ENCODE assay signal across 36 cellular contexts in the genomic region with DNA sequence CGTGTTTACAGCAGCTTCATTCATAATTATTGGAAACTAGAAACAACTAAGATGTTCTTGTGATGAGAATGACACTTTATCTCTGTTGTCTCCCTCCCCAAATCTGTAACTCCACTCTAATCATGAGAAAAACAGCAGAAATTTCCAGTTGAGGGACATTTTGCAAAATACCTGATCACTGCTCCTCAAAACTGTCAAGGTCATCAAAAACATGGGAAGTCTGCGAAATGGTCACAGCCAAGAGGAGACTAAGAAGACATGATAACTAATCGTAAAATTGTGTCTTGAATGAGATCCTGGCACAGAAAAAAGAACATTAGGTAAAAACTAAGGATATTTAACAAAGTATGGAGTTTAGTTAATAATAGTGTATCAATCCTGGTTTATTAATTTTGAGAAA.
DNase-seq lines count a peak whose midpoint lies in the region; ATAC-seq, FAIRE-seq and TF ChIP-seq lines count a peak whose summit lies in the region.
"Had no signal": no experiment of that assay in that cellular context is flagged by ENCODE, and none has a peak within 500 bp of the region (broad histone marks: within the 10 kb centered on the region; RNA-seq: fewer than 3 reads in every experiment).

No MANE protein-coding gene starts in this region.

- TF ChIP-seq POLR2A in HepG2 (IDR thresholded peaks at IDR 0.05; ENCODE audit: insufficient read depth in 1 of 2, low read depth in 2 of 2, low read length in 2 of 2) = no peak
- no peak for TF ChIP-seq POLR2A in right lobe of liver (IDR thresholded peaks at IDR 0.05)
- no peak for TF ChIP-seq POLR2A in A549 (IDR thresholded peaks at IDR 0.05; ENCODE audit: low read length)
- no peak for TF ChIP-seq POLR2A in IMR-90 (IDR thresholded peaks at IDR 0.05; ENCODE audit: low read depth, low read length)
- no peak for TF ChIP-seq POLR2A in K562 (conservative IDR thresholded peaks at IDR 0.05)

- peaks cover 0 to 12% of the 10 kb centered on the region in 2 experiments; a peak in 2 of 5 replicates for H3K27me3 ChIP-seq in HepG2 (ENCODE audit: control insufficient read depth in 1 of 2, insufficient read depth in 2 of 2, low read length in 2 of 2)
- H3K27me3 ChIP-seq in right lobe of liver = no peaks in the 10 kb centered on the region
- no peaks in the 10 kb centered on the region for H3K27me3 ChIP-seq in IMR-90 (ENCODE audit: control insufficient read depth, insufficient read depth, low read length)
- no peaks in the 10 kb centered on the region; a peak in 1 of 5 replicates for H3K27me3 ChIP-seq in K562 (ENCODE audit: control insufficient read depth in 2 of 2, insufficient read depth in 2 of 2, low read length in 2 of 2)
- H3K27me3 ChIP-seq: BE2C; BLaER1; BLaER1 treated with 17β-estradiol and CSF1 and Interleukin-3, amounts not matched to agents 10 nM and 100 nM had no signal

- no peak for FAIRE-seq in HepG2 (lab: Jason Lieb, UNC)
- FAIRE-seq in A549 (lab: Jason Lieb, UNC) = no peak
- no peak for FAIRE-seq in K562 (lab: Jason Lieb, UNC)
- FAIRE-seq: A204.1, D721Med had no signal

- BruUV-seq in HepG2 (replicated peaks; lab: Mats Ljungman, UMichigan) = no TSS peak
- no TSS peak for BruUV-seq in IMR-90 (replicated peaks; lab: Mats Ljungman, UMichigan)
- no TSS peak for BruUV-seq in K562 (replicated peaks; lab: Mats Ljungman, UMichigan)

- H3K18ac ChIP-seq in IMR-90 (ENCODE audit: low read depth, low read length) = no peak overlapping the region

- H3K9me3 ChIP-seq in HepG2 (ENCODE audit: low read length) (no peaks in the 10 kb centered on the region), right lobe of liver (no peaks in the 10 kb centered on the region), A549 (no peaks in the 10 kb centered on the region), IMR-90 (ENCODE audit: control insufficient read depth, insufficient read depth, low read length) (no peaks in the 10 kb centered on the region), K562 (replicated peaks; ENCODE audit: control insufficient read depth, insufficient read depth, low read depth, low read length) (no peaks in the 10 kb centered on the region)
- H3K9me3 ChIP-seq: BE2C, BLaER1, Caco-2 had no signal

- H3K4me3 ChIP-seq in HepG2 (replicated peaks in 1 of 3; ENCODE audit: insufficient read depth in 1 of 3, low read depth in 2 of 3, low read length in 3 of 3) (no peak overlapping the region), right lobe of liver (no peak overlapping the region), A549 (no peak overlapping the region), IMR-90 (ENCODE audit: insufficient read depth, low read depth, low read length) (no peak overlapping the region), K562 (no peak overlapping the region)
- H3K4me3 ChIP-seq: BLaER1; BLaER1 treated with 17β-estradiol and CSF1 and Interleukin-3, amounts not matched to agents 10 nM and 100 nM had no signal

- no peaks in the 10 kb centered on the region for H3K36me3 ChIP-seq in HepG2 (replicated peaks in 1 of 2; ENCODE audit: control insufficient read depth in 1 of 2, insufficient read depth in 2 of 2, low read length in 2 of 2)
- no peaks in the 10 kb centered on the region for H3K36me3 ChIP-seq in right lobe of liver
- H3K36me3 ChIP-seq in IMR-90 (ENCODE audit: control insufficient read depth, insufficient read depth, low read length) = no peaks in the 10 kb centered on the region
- H3K36me3 ChIP-seq in K562 (ENCODE audit: control insufficient read depth, insufficient read depth, low read length) = no peaks in the 10 kb centered on the region
- H3K36me3 ChIP-seq: BE2C; BLaER1; BLaER1 treated with 17β-estradiol and CSF1 and Interleukin-3, amounts not matched to agents 10 nM and 100 nM had no signal

- no peak overlapping the region for H2AK5ac ChIP-seq in IMR-90 (ENCODE audit: low read depth, low read length)

- H4K20me1 ChIP-seq in HepG2 (ENCODE audit: insufficient read depth, low read length) (no peaks in the 10 kb centered on the region), IMR-90 (ENCODE audit: insufficient read depth, low read length) (no peaks in the 10 kb centered on the region), K562 (replicated peaks; ENCODE audit: control insufficient read depth, insufficient read depth, low read length) (0 out of 2 replicates have a peak, but pooled peaks cover 5% of the 10 kb centered on the region)
- H4K20me1 ChIP-seq: BLaER1; BLaER1 treated with 17β-estradiol and CSF1 and Interleukin-3, amounts not matched to agents 10 nM and 100 nM had no signal

- TF ChIP-seq RAD21 in HepG2 (CRISPR knock-in tag; IDR thresholded peaks at IDR 0.05) (no peak), A549 (conservative IDR thresholded peaks at IDR 0.05 in 1 of 2, IDR thresholded peaks at IDR 0.05 in 1 of 2) (no peak), IMR-90 (IDR thresholded peaks at IDR 0.05; ENCODE audit: low read length) (no peak), K562 (CRISPR knock-in tag; conservative IDR thresholded peaks at IDR 0.05 in 1 of 2, IDR thresholded peaks at IDR 0.05 in 1 of 2) (no peak)

- H3K27me3 Mint-ChIP-seq in activated CD4-positive, alpha-beta memory T cell treated with anti-CD3 and anti-CD28 coated beads, Interleukin-2, amount 10 ng/mL, durations not matched to agents 7 days and 5 days = no peaks in the 10 kb centered on the region
- H3K27me3 Mint-ChIP-seq: B cell; CD4-positive, alpha-beta T cell had no signal

- H2BK5ac ChIP-seq in IMR-90 (ENCODE audit: low read depth, low read length, poor library complexity, severe bottlenecking) = no peak overlapping the region

- in situ Hi-C loops in HepG2 (cut with HindIII; ENCODE audit: extremely low pct_ligation_motif_present, low pct_unique_long_range_greater_than_20kb) = no loop called here
- in situ Hi-C loops in IMR-90 (cut with MboI; ENCODE audit: low sequenced_read_pairs) = no loop called here
- in situ Hi-C loops in K562 (cut with MboI) = no loop called here

- H3K23ac ChIP-seq in IMR-90 (ENCODE audit: low read depth, low read length) = no peak overlapping the region

- H3K9ac ChIP-seq in HepG2 (ENCODE audit: insufficient read depth, low read depth, low read length) (no peak overlapping the region), IMR-90 (ENCODE audit: low read depth, low read length) (no peak overlapping the region), K562 (ENCODE audit: insufficient read depth in 1 of 2, low read depth in 2 of 2, low read length in 2 of 2) (no peak overlapping the region)
- H3K9ac ChIP-seq: BLaER1; BLaER1 treated with 17β-estradiol and CSF1 and Interleukin-3, amounts not matched to agents 10 nM and 100 nM had no signal

- H2AFZ ChIP-seq in HepG2 (ENCODE audit: low read length) (no peak overlapping the region), IMR-90 (replicated peaks; ENCODE audit: low read length, poor library complexity) (no peak overlapping the region), K562 (ENCODE audit: low read depth, low read length) (no peak overlapping the region)

- no peaks in the 10 kb centered on the region for H3K79me1 ChIP-seq in IMR-90 (ENCODE audit: low read depth in 1 of 2, low read length in 2 of 2)

- H3K79me2 ChIP-seq in HepG2 (ENCODE audit: insufficient read depth, low read length) = no peaks in the 10 kb centered on the region
- no peaks in the 10 kb centered on the region for H3K79me2 ChIP-seq in K562 (ENCODE audit: control insufficient read depth, insufficient read depth, low read length)

- POLR2A ChIA-PET in HepG2 (lab: Yijun Ruan, JAX) = no interaction called here
- POLR2A ChIA-PET in A549 (lab: Yijun Ruan, JAX) = no interaction called here
- POLR2A ChIA-PET in IMR-90 (lab: Charles Lee; ENCODE audit: unreplicated experiment) = no interaction called here
- POLR2A ChIA-PET in K562 (lab: Yijun Ruan, JAX) = no interaction called here
- POLR2A ChIA-PET in activated CD4-positive, alpha-beta memory T cell treated with anti-CD3 and anti-CD28 coated beads, Interleukin-2, amount 10 ng/mL, durations not matched to agents 7 days and 5 days (lab: Charles Lee) = no interaction called here

- no peak for TF ChIP-seq CTCF in HepG2 (CRISPR knock-in tag; IDR thresholded peaks at IDR 0.05)
- TF ChIP-seq CTCF in right lobe of liver (IDR thresholded peaks at IDR 0.05) = no peak
- no peak for TF ChIP-seq CTCF in A549 (IDR thresholded peaks at IDR 0.05)
- TF ChIP-seq CTCF in IMR-90 (conservative IDR thresholded peaks at IDR 0.05; ENCODE audit: low read depth, low read length) = no peak
- no peak for TF ChIP-seq CTCF in K562 (IDR thresholded peaks at IDR 0.05 in 2 of 3, conservative IDR thresholded peaks at IDR 0.05 in 1 of 3; ENCODE audit: insufficient read depth in 2 of 3, low read depth in 1 of 3, low read length in 3 of 3)

- H3K27ac Mint-ChIP-seq in activated CD4-positive, alpha-beta memory T cell treated with anti-CD3 and anti-CD28 coated beads, Interleukin-2, amount 10 ng/mL, durations not matched to agents 7 days and 5 days = no peak overlapping the region
- H3K27ac Mint-ChIP-seq: B cell; CD14-positive monocyte; CD4-positive, alpha-beta memory T cell; CD4-positive, alpha-beta T cell; CD8-positive, alpha-beta memory T cell; CD8-positive, alpha-beta T cell had no signal

- H4K5ac ChIP-seq in IMR-90 (ENCODE audit: low read depth, low read length) = no peak overlapping the region

- H3K14ac ChIP-seq in IMR-90 (replicated peaks; ENCODE audit: low read depth, low read length) = no peak overlapping the region

- H3K4me1 Mint-ChIP-seq in activated CD4-positive, alpha-beta memory T cell treated with anti-CD3 and anti-CD28 coated beads, Interleukin-2, amount 10 ng/mL, durations not matched to agents 7 days and 5 days = no peaks in the 10 kb centered on the region
- H3K4me1 Mint-ChIP-seq: B cell; CD4-positive, alpha-beta memory T cell; CD4-positive, CD25-positive, alpha-beta regulatory T cell; CD8-positive, alpha-beta memory T cell had no signal

- no peak overlapping the region for H3K4me3 Mint-ChIP-seq in activated CD4-positive, alpha-beta memory T cell treated with anti-CD3 and anti-CD28 coated beads, Interleukin-2, amount 10 ng/mL, durations not matched to agents 7 days and 5 days
- H3K4me3 Mint-ChIP-seq: B cell; CD14-positive monocyte; CD4-positive, alpha-beta memory T cell; CD4-positive, alpha-beta T cell; CD4-positive, CD25-positive, alpha-beta regulatory T cell; CD8-positive, alpha-beta memory T cell; CD8-positive, alpha-beta T cell had no signal

- no peaks in the 10 kb centered on the region for H3K4me1 ChIP-seq in HepG2 (ENCODE audit: insufficient read depth, low read length)
- H3K4me1 ChIP-seq in right lobe of liver = no peaks in the 10 kb centered on the region
- H3K4me1 ChIP-seq in A549 = no peaks in the 10 kb centered on the region
- H3K4me1 ChIP-seq in IMR-90 (ENCODE audit: control insufficient read depth, insufficient read depth, low read length) = no peaks in the 10 kb centered on the region
- H3K4me1 ChIP-seq in K562 (replicated peaks in 1 of 2; ENCODE audit: control insufficient read depth in 2 of 2, insufficient read depth in 2 of 2, low read length in 2 of 2) = no peaks in the 10 kb centered on the region
- H3K4me1 ChIP-seq: BE2C, Caco-2 had no signal

- 33% methylated on average over 3 of the region's 3 CpGs for WGBS in HepG2 (ENCODE audit: low lambda C conversion rate)
- WGBS in right lobe of liver (ENCODE audit: insufficient coverage, low coverage, low lambda C conversion rate, missing lambda C conversion rate) = 70% methylated on average over 3 of the region's 3 CpGs
- 23% methylated on average over 3 of the region's 3 CpGs for WGBS in A549 (ENCODE audit: missing lambda C conversion rate)
- WGBS in IMR-90 (ENCODE audit: extremely low coverage in 2 of 2, insufficient read length in 1 of 2), 2 experiments = no CpG with 5 or more reads among the region's 3 CpGs
- WGBS in K562 (ENCODE audit: insufficient coverage, low coverage, missing lambda C conversion rate) = 0% methylated on average over 3 of the region's 3 CpGs

- dilution Hi-C loops in IMR-90 (cut with HindIII; ENCODE audit: low sequenced_read_pairs, unreplicated experiment) = no loop called here

- no peak overlapping the region for H2BK20ac ChIP-seq in IMR-90 (ENCODE audit: low read depth, low read length)

- no peak overlapping the region for H2BK15ac ChIP-seq in IMR-90 (ENCODE audit: low read depth, low read length)

- H3K9me1 ChIP-seq in IMR-90 (ENCODE audit: insufficient read depth, low read length) (no peaks in the 10 kb centered on the region), K562 (ENCODE audit: control insufficient read depth, insufficient read depth, low read length) (no peaks in the 10 kb centered on the region)

- H4K91ac ChIP-seq in IMR-90 (ENCODE audit: insufficient read depth, low read depth, low read length) = no peak overlapping the region

- TF ChIP-seq EP300 in HepG2 (IDR thresholded peaks at IDR 0.05; ENCODE audit: low read depth in 2 of 2, low read length in 2 of 2) (no peak), HepG2 (CRISPR knock-in tag; IDR thresholded peaks at IDR 0.05; ENCODE audit: borderline replicate concordance) (no peak), A549 (IDR thresholded peaks at IDR 0.05) (no peak), K562 (IDR thresholded peaks at IDR 0.05; ENCODE audit: low read length) (no peak)

- no peak overlapping the region for H3K4ac ChIP-seq in IMR-90 (ENCODE audit: low read depth, low read length)

- H4K8ac ChIP-seq in IMR-90 (ENCODE audit: low read depth in 2 of 2, low read length in 2 of 2) = no peak overlapping the region

- no peak overlapping the region for H3K4me2 ChIP-seq in HepG2 (ENCODE audit: low read depth, low read length)
- no peak overlapping the region for H3K4me2 ChIP-seq in A549
- H3K4me2 ChIP-seq in IMR-90 (ENCODE audit: low read depth, low read length) = no peak overlapping the region
- H3K4me2 ChIP-seq in K562 (ENCODE audit: insufficient read depth, low read length) = no peak overlapping the region
- H3K4me2 ChIP-seq: BLaER1; BLaER1 treated with 17β-estradiol and CSF1 and Interleukin-3, amounts not matched to agents 10 nM and 100 nM had no signal

- no peak overlapping the region for H3K56ac ChIP-seq in IMR-90 (ENCODE audit: extremely low read depth, insufficient read depth, low read length)

- no peaks in the 10 kb centered on the region for H3K36me3 Mint-ChIP-seq in activated CD4-positive, alpha-beta memory T cell treated with anti-CD3 and anti-CD28 coated beads, Interleukin-2, amount 10 ng/mL, durations not matched to agents 7 days and 5 days (ENCODE audit: low read depth)
- H3K36me3 Mint-ChIP-seq: CD14-positive monocyte; CD4-positive, alpha-beta memory T cell; CD4-positive, CD25-positive, alpha-beta regulatory T cell; CD8-positive, alpha-beta memory T cell; CD8-positive, alpha-beta T cell had no signal

- no peak overlapping the region for H2AK9ac ChIP-seq in IMR-90 (replicated peaks; ENCODE audit: low read depth, low read length, poor library complexity)

- CTCF ChIA-PET in HepG2 (lab: Yijun Ruan, JAX; ENCODE audit: low intra/inter-chr PET ratio, low total read pairs) (no interaction called here), A549 (lab: Yijun Ruan, JAX) (no interaction called here), IMR-90 (lab: Yijun Ruan, JAX) (no interaction called here), K562 (lab: Yijun Ruan, JAX; ENCODE audit: low intra/inter-chr PET ratio) (no interaction called here)
- CTCF ChIA-PET in activated CD4-positive, alpha-beta memory T cell treated with anti-CD3 and anti-CD28 coated beads, Interleukin-2, amount 10 ng/mL, durations not matched to agents 7 days and 5 days (lab: Charles Lee) = no interaction called here

- no peak for ATAC-seq in HepG2
- ATAC-seq in right lobe of liver = no peak
- ATAC-seq in A549 = no peak
- ATAC-seq in IMR-90 (ENCODE audit: low read depth) = no peak
- no peak for ATAC-seq in K562
- ATAC-seq in activated CD4-positive, CD25-positive, alpha-beta regulatory T cell treated with anti-CD3 and anti-CD28 coated beads, Interleukin-2, amount 50 U/mL, for 24 hours = no peak
- ATAC-seq: CD8-positive, alpha-beta T cell had no signal

- no peak overlapping the region for H2BK120ac ChIP-seq in IMR-90 (ENCODE audit: low read depth, low read length)

- intact Hi-C loops in HepG2 (cut with micrococcal nuclease; ENCODE audit: unreplicated experiment) (no loop called here), right lobe of liver (cut with DNase I) (no loop called here), IMR-90 (cut with micrococcal nuclease) (no loop called here), K562 (cut with micrococcal nuclease) (no loop called here)

- H3K9me3 Mint-ChIP-seq in activated CD4-positive, alpha-beta memory T cell treated with anti-CD3 and anti-CD28 coated beads, Interleukin-2, amount 10 ng/mL, durations not matched to agents 7 days and 5 days = no peaks in the 10 kb centered on the region
- H3K9me3 Mint-ChIP-seq: CD4-positive, alpha-beta T cell; CD8-positive, alpha-beta memory T cell; CD8-positive, alpha-beta T cell had no signal

- H3K27ac ChIP-seq in HepG2 (ENCODE audit: extremely low read length, insufficient read depth, low read length) (no peak overlapping the region), right lobe of liver (no peak overlapping the region), A549 (no peak overlapping the region), IMR-90 (ENCODE audit: insufficient read depth, low read length) (no peak overlapping the region), K562 (ENCODE audit: extremely low read depth, low read depth, low read length) (no peak overlapping the region)
- H3K27ac ChIP-seq: 22Rv1; BLaER1; BLaER1 treated with 17β-estradiol and CSF1 and Interleukin-3, amounts not matched to agents 10 nM and 100 nM; C4-2B had no signal

- DNase-seq in HepG2 (ENCODE audit: low spot score) (no peak), right lobe of liver (no peak), A549 (ENCODE audit: low read depth in 1 of 2, low spot score in 1 of 2) (no peak), IMR-90 (no peak), K562 (ENCODE audit: extremely low read depth in 1 of 4, low spot score in 3 of 4) (no peak)
- no peak for DNase-seq in activated CD4-positive, alpha-beta T cell treated with anti-CD3 and anti-CD28 coated beads, Interleukin-2, amount 50 U/mL, for 1 hour
- DNase-seq in activated CD4-positive, alpha-beta memory T cell treated with anti-CD3 and anti-CD28 coated beads, Interleukin-2, amount 10 ng/mL, durations not matched to agents 7 days and 5 days = no peak
- DNase-seq: 8988T; ACHN; AML-193; BE2C; C1 segment of cervical spinal cord; Caco-2; Calu3; CD4-positive, alpha-beta memory T cell; CD4-positive, alpha-beta T cell; CD4-positive, CD25-positive, alpha-beta regulatory T cell; CD8-positive, alpha-beta memory T cell; CD8-positive, alpha-beta T cell; COR-L47; DMS 273 treated with DMSO at 0.1 percent for 48 hours; DMS153; DMS53; DMS79; DMS79 treated with DMSO at 0.1 percent for 48 hours; DND-41; EL had no signal
